In the genomic region with DNA sequence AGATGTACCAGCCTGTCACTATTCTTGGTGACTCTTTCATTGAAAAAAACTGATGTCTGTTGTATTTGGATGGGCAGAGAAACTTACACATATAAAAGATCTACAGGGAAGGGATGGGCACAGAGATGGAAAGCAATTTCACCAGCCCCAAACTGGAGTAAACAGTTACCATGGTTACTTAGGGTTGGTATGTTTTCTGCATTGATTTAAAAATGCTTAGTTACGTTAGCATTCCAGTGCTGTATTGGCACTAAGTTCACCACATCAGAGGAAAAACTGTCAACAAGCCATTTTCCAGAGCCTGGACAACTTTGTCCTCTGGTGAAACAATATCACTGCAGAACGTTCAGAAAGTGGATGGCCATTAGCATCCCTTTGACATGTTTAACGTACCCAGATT, we compare ENCODE assay signal across 17 cellular contexts. TPM values are rescaled to one million over a fixed set of nuclear protein-coding genes. Genes with fewer than 3 reads are reported as not detected.
DNase-seq lines count a peak whose midpoint lies in the region; ATAC-seq, FAIRE-seq and TF ChIP-seq lines count a peak whose summit lies in the region.
"Had no signal": no experiment of that assay in that cellular context is flagged by ENCODE, and none has a peak within 500 bp of the region (broad histone marks: within the 10 kb centered on the region; RNA-seq: fewer than 3 reads in every experiment).

No MANE protein-coding gene starts in this region.

- H3K79me2 ChIP-seq in GM12878 (ENCODE audit: control insufficient read depth, insufficient read depth, low read length): no peaks in the 10 kb centered on the region

- H3K9me3 Mint-ChIP-seq in activated CD4-positive, alpha-beta T cell treated with anti-CD3 and anti-CD28 coated beads, Interleukin-2, amount 10 ng/mL, durations not matched to agents 24 days and 14 days: no peaks in the 10 kb centered on the region

- no peak for TF ChIP-seq CTCF in GM12878 (IDR thresholded peaks at IDR 0.05 in 2 of 3, conservative IDR thresholded peaks at IDR 0.05 in 1 of 3; ENCODE audit: control insufficient read depth in 2 of 3, extremely low read depth in 1 of 3, insufficient read depth in 1 of 3, low read depth in 3 of 3, low read length in 3 of 3)
- no peak for TF ChIP-seq CTCF in fibroblast of villous mesenchyme (IDR thresholded peaks at IDR 0.05; ENCODE audit: insufficient read depth, low read depth, low read length)

- no peak for TF ChIP-seq RAD21 in GM12878 (IDR thresholded peaks at IDR 0.05; ENCODE audit: insufficient read depth, low read depth, low read length)

- CTCF ChIA-PET in GM12878 (lab: Yijun Ruan, JAX): no interaction called here

- no TSS peak for BruUV-seq in GM12878 (replicated peaks; lab: Mats Ljungman, UMichigan)

- no peak overlapping the region for H3K4me3 ChIP-seq in GM12878
- no peak overlapping the region for H3K4me3 ChIP-seq in fibroblast of villous mesenchyme (ENCODE audit: low read depth, low read length)
- H3K4me3 ChIP-seq: mucosa of descending colon had no signal

- H3K4me2 ChIP-seq in GM12878 (ENCODE audit: control insufficient read depth, insufficient read depth): no peak overlapping the region

- H3K27me3 ChIP-seq in GM12878 (replicated peaks in 1 of 2; ENCODE audit: control insufficient read depth in 2 of 2, insufficient read depth in 2 of 2, low read length in 1 of 2): no peaks in the 10 kb centered on the region

- peaks cover 5% of the 10 kb centered on the region for H3K4me1 ChIP-seq in GM12878 (ENCODE audit: control insufficient read depth, insufficient read depth, low read length)

- RAD21 ChIA-PET in GM12878 (lab: Charles Lee; ENCODE audit: unreplicated experiment): no interaction called here

- H3K36me3 Mint-ChIP-seq in activated CD4-positive, alpha-beta T cell treated with anti-CD3 and anti-CD28 coated beads, Interleukin-2, amount 10 ng/mL, durations not matched to agents 24 days and 14 days (ENCODE audit: low read depth): no peaks in the 10 kb centered on the region

- H3K9ac ChIP-seq in GM12878 (ENCODE audit: control insufficient read depth, insufficient read depth, low read length): no peak overlapping the region

- no peak for TF ChIP-seq POLR2A in GM12878 (IDR thresholded peaks at IDR 0.05; ENCODE audit: low read depth, low read length)

- in situ Hi-C loops in GM12878 (cut with MboI): no loop called here

- no peak overlapping the region for H3K4me3 Mint-ChIP-seq in activated CD4-positive, alpha-beta T cell treated with anti-CD3 and anti-CD28 coated beads, Interleukin-2, amount 10 ng/mL, durations not matched to agents 24 days and 14 days

- no peak overlapping the region for H2AFZ ChIP-seq in GM12878 (ENCODE audit: control insufficient read depth, low read depth, low read length)

- no peaks in the 10 kb centered on the region for H3K4me1 Mint-ChIP-seq in activated CD4-positive, alpha-beta T cell treated with anti-CD3 and anti-CD28 coated beads, Interleukin-2, amount 10 ng/mL, durations not matched to agents 24 days and 14 days

- POLR2A ChIA-PET in GM12878 (lab: Charles Lee): no interaction called here

- no peaks in the 10 kb centered on the region for H4K20me1 ChIP-seq in GM12878 (ENCODE audit: control insufficient read depth, insufficient read depth)

- no peaks in the 10 kb centered on the region; a peak in 1 of 4 replicates for H3K36me3 ChIP-seq in GM12878 (ENCODE audit: control insufficient read depth in 2 of 2, insufficient read depth in 2 of 2, low read length in 1 of 2)

- intact Hi-C loops in activated CD4-positive, alpha-beta T cell treated with anti-CD3 and anti-CD28 coated beads, Interleukin-2, amount 10 ng/mL, durations not matched to agents 24 days and 14 days (cut with micrococcal nuclease): no loop called here
- intact Hi-C loops in GM12878 (cut with micrococcal nuclease; ENCODE audit: unreplicated experiment): no loop called here

- H3K9me3 ChIP-seq in GM12878 (replicated peaks; ENCODE audit: control insufficient read depth, insufficient read depth, low read length): no peaks in the 10 kb centered on the region; the same call in 2 of the 3 replicates
- H3K9me3 ChIP-seq: mucosa of descending colon had no signal

- no peak for TF ChIP-seq EP300 in GM12878 (IDR thresholded peaks at IDR 0.05; ENCODE audit: borderline replicate concordance in 1 of 2, control insufficient read depth in 1 of 2, low read depth in 2 of 2, low read length in 2 of 2)

- SMC1A ChIA-PET in GM12878 (lab: Charles Lee; ENCODE audit: uncharacterized antibody, unreplicated experiment): interaction anchor here (1.4 kb wide), 1 partner anchor 9 kb away, joined by 6 read pairs; no protein-coding TSS in a partner anchor

- no peaks in the 10 kb centered on the region for H3K27me3 Mint-ChIP-seq in activated CD4-positive, alpha-beta T cell treated with anti-CD3 and anti-CD28 coated beads, Interleukin-2, amount 10 ng/mL, durations not matched to agents 24 days and 14 days

- no peak overlapping the region for H3K27ac ChIP-seq in GM12878 (ENCODE audit: control insufficient read depth, insufficient read depth)
- H3K27ac ChIP-seq: 22Rv1 had no signal

- DNase-seq in activated CD4-positive, alpha-beta T cell treated with anti-CD3 and anti-CD28 coated beads, Interleukin-2, amount 10 ng/mL, durations not matched to agents 24 days and 14 days: peak; percentile 33
- DNase-seq in activated CD4-positive, alpha-beta T cell treated with anti-CD3 and anti-CD28 coated beads for 48 hours: no peak
- DNase-seq in GM12878 (ENCODE audit: low read depth, low spot score) (no peak), fibroblast of villous mesenchyme (ENCODE audit: low read depth) (peak; percentile 68), urothelium cell line (ENCODE audit: low spot score) (peak; percentile 17), T-helper 1 cell (no peak), left lobe of liver (ENCODE audit: low spot score) (no peak), OCI-M2 (lab: John Stamatoyannopoulos, UW; ENCODE audit: unreplicated experiment) (no peak)
- DNase-seq: activated CD4-positive, CD25-positive, alpha-beta regulatory T cell; activated gamma-delta T cell treated with Interleukin-2 at 50 U/mL for 16 hours; effector CD8-positive, alpha-beta T cell; GDM1; NCI-H510A; posterior cingulate gyrus had no signal

- ATAC-seq in GM12878: no peak
- no peak for ATAC-seq in left lobe of liver
- ATAC-seq: mucosa of descending colon had no signal

- 71% methylated on average over 3 of the region's 3 CpGs for WGBS in GM12878 (ENCODE audit: insufficient coverage, insufficient replicate concordance, low lambda C conversion rate, missing lambda C conversion rate)

- no peak overlapping the region for H3K27ac Mint-ChIP-seq in activated CD4-positive, alpha-beta T cell treated with anti-CD3 and anti-CD28 coated beads, Interleukin-2, amount 10 ng/mL, durations not matched to agents 24 days and 14 days

- FAIRE-seq in GM12878 (lab: Jason Lieb, UNC) (no peak), urothelium cell line (lab: Jason Lieb, UNC) (no peak)
- FAIRE-seq: islet of Langerhans had no signal

TF ChIP-seq in GM12878, 131 proteins besides CTCF, POLR2A, EP300 and RAD21:
- no peak for TF ChIP-seq BACH1 (IDR thresholded peaks at IDR 0.05; ENCODE audit: borderline replicate concordance)
- TF ChIP-seq HCFC1 (IDR thresholded peaks at IDR 0.05; ENCODE audit: low read length): no peak
- 0 out of 2 replicates have a peak, but pooled peaks have one; percentile 30 for TF ChIP-seq BMI1 (IDR thresholded peaks at IDR 0.05; ENCODE audit: borderline replicate concordance)
TF ChIP-seq in GM12878: peak in this region for 1.

RNA-seq across cellular contexts. Expression of gene MARCHF3, which starts 28.0 kb away (rescaled TPM):
- 2.3 and 4.2 TPM in 2 replicates for total RNA-seq in activated CD4-positive, alpha-beta T cell treated with anti-CD3 and anti-CD28 coated beads, Interleukin-2, amount 10 ng/mL, durations not matched to agents 24 days and 14 days
- total RNA-seq in GM12878 (2013; cell fraction: nucleolus; rRNA removed): 51.9 and 61.9 TPM in 2 replicates
- 13.4 and 16.9 TPM in 2 replicates for total RNA-seq in GM12878 (2014; rRNA removed)
- 9.5 and 10.2 TPM in 2 replicates for total RNA-seq in GM12878 (2014; rRNA removed; fragmentation: Illumina TruSeq; extraction: Trizol)
- 12.3 and 14.5 TPM in 2 replicates for total RNA-seq in GM12878 (2021)
- 2.1 TPM for polyA plus RNA-seq in GM12878 (2011; ENCODE audit: low read depth)
- polyA plus RNA-seq in GM12878 (2011; rRNA removed): 24.1 and 24.7 TPM in 2 replicates
- 16.4 and 20.5 TPM in 2 replicates for polyA plus RNA-seq in GM12878 (2011; cell fraction: cytosol; rRNA removed)
- polyA plus RNA-seq in GM12878 (2011; cell fraction: nucleus; rRNA removed): 16.0 and 19.7 TPM in 2 replicates
- polyA plus RNA-seq in GM12878 (2012): 3.8 and 4.4 TPM in 2 replicates
- 8.5 and 11.1 TPM in 2 replicates for polyA plus RNA-seq in GM12878 (2014; fragmentation: Illumina TruSeq; extraction: Trizol)
- polyA plus RNA-seq in GM12878 (2014; fragmentation: Nextera tagmentation; extraction: Ambion mirVana): 1 to 10 TPM; 3.6 to 6.4 TPM
- polyA plus RNA-seq in GM12878 (2014; rRNA removed): 5.7 and 7.9 TPM in 2 replicates
- polyA plus RNA-seq in GM12878 (2016; fragmentation: Nextera tagmentation; extraction: Ambion mirVana): 10 to 100 TPM; 15.4 to 17.4 TPM
- 30.8 and 39.3 TPM in 2 replicates for polyA minus RNA-seq in GM12878 (2011; rRNA and poly(A)+ RNA removed)
- 8.4 and 10.8 TPM in 2 replicates for polyA minus RNA-seq in GM12878 (2011; cell fraction: cytosol; rRNA and poly(A)+ RNA removed)
- 23.6 and 31.9 TPM in 2 replicates for polyA minus RNA-seq in GM12878 (2011; cell fraction: nucleus; rRNA and poly(A)+ RNA removed)
- total RNA-seq in fibroblast of villous mesenchyme: 8.4 and 10.4 TPM in 2 replicates
- 0.88 TPM for total RNA-seq in left lobe of liver

Comparison
In these comparisons a context has a peak if more than half of its experiments do, and no peak if none do; other contexts are left out.
1. DNase-seq: peak in activated CD4-positive, alpha-beta T cell treated with anti-CD3 and anti-CD28 coated beads, Interleukin-2, amount 10 ng/mL, durations not matched to agents 24 days and 14 days (single experiment), fibroblast of villous mesenchyme (single experiment) and urothelium cell line (single experiment); none in activated CD4-positive, alpha-beta T cell treated with anti-CD3 and anti-CD28 coated beads for 48 hours (single experiment), GM12878 (single experiment), T-helper 1 cell (0 of 5), left lobe of liver (single experiment) and OCI-M2 (single experiment).